35 cellular contexts compared by ENCODE assay signal in the genomic region with DNA sequence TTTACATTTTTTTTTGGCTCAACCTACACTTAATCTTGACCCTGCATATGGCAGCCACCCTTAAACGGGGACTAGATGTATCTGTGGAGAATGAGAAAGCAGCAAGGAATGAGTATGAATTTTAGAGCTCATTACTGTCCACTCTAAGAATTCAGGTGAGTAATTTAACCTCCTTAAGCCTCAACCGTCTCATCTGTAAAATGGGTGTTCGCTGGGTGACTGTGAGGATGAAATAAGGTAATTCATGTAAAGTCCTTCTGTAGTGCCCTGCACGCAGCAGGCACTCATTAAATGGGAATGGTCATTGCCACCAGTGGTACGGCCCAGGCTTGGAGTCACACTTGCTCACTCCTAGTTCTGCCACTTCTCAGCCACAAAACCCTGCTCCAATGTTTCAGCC.
"Had no signal": no experiment of that assay in that cellular context is flagged by ENCODE, and none has a peak within 500 bp of the region (broad histone marks: within the 10 kb centered on the region; RNA-seq: fewer than 3 reads in every experiment).

No MANE protein-coding gene starts in this region.

- H3K27me3 ChIP-seq: MG63 had no signal

- H3K36me3 ChIP-seq: MG63 had no signal

- DNase-seq: Karpas-422, Kasumi-1, MG63, MM.1S, MV-4-11, NCI-H1048, NCI-H1092, NCI-H1092 treated with DMSO at 0.1 percent for 48 hours, NCI-H1105, NCI-H1105 treated with DMSO at 0.1 percent for 48 hours, NCI-H1417, NCI-H1417 treated with DMSO at 0.1 percent for 48 hours, NCI-H1436, NCI-H1436 treated with DMSO at 0.1 percent for 48 hours, NCI-H146, NCI-H1694, NCI-H1694 treated with DMSO at 0.1 percent for 48 hours, NCI-H187, NCI-H187 treated with DMSO at 0.1 percent for 48 hours, NCI-H1930, NCI-H2029, NCI-H2029 treated with DMSO at 0.1 percent for 48 hours, NCI-H2081, NCI-H2081 treated with DMSO at 0.1 percent for 48 hours, NCI-H2107, NCI-H2171, NCI-H2171 treated with DMSO at 0.1 percent for 48 hours, NCI-H2227 treated with DMSO at 0.1 percent for 48 hours, NCI-H226, NCI-H345, NCI-H446, NCI-H446 treated with DMSO at 0.1 percent for 48 hours, NCI-H510A, NCI-H510A treated with DMSO at 0.1 percent for 48 hours, NCI-H524 had no signal

- H3K4me3 ChIP-seq: MG63 had no signal
